ENCODE assay signal across 21 cellular contexts in genomic region chr13:21967871-21968270, GRCh38.
"Had no signal": no experiment of that assay in that cellular context is flagged by ENCODE, and none has a peak within 500 bp of the region (broad histone marks: within the 10 kb centered on the region; RNA-seq: fewer than 3 reads in every experiment).

No MANE protein-coding gene starts in this region.

- H3K4me3 Mint-ChIP-seq: mesothelial cell of epicardium; naive thymus-derived CD4-positive, alpha-beta T cell; nephron; neural progenitor cell; stimulated activated naive B cell treated with anti-CD40 and anti-IgM and Interleukin-4, amounts not matched to agents 10 μg/mL and 1 μg/mL and 100 μg/mL, for 72 hours; stimulated activated naive CD8-positive, alpha-beta T cell treated with anti-CD3 and anti-CD28 coated beads, Interleukin-15, Interleukin-2, amounts not matched to agents 100 ng/mL and 50 ng/mL, for 24 hours had no signal

- H3K27me3 Mint-ChIP-seq: progenitor cell of endocrine pancreas; stimulated activated naive B cell treated with anti-CD40 and anti-IgM and Interleukin-4, amounts not matched to agents 10 μg/mL and 1 μg/mL and 100 μg/mL, for 72 hours; stimulated activated naive CD8-positive, alpha-beta T cell treated with anti-CD3 and anti-CD28 coated beads, Interleukin-15, Interleukin-2, amounts not matched to agents 100 ng/mL and 50 ng/mL, for 24 hours had no signal

- H3K9me3 Mint-ChIP-seq: neural progenitor cell; stimulated activated naive CD8-positive, alpha-beta T cell treated with anti-CD3 and anti-CD28 coated beads, Interleukin-15, Interleukin-2, amounts not matched to agents 100 ng/mL and 50 ng/mL, for 24 hours had no signal

- DNase-seq: dorsolateral prefrontal cortex; effector CD4-positive, alpha-beta T cell; foreskin fibroblast; gastrocnemius medialis; heart left ventricle; hippocampal formation; left cardiac atrium; left lung; mesenchymal stem cell; naive thymus-derived CD4-positive, alpha-beta T cell; right lobe of liver; small intestine; stimulated activated CD4-positive, alpha-beta T cell treated with anti-CD3 and anti-CD28 coated beads, Interleukin-15, amount 100 ng/mL, for 24 hours; stimulated activated CD4-positive, alpha-beta T cell treated with anti-CD3 and anti-CD28 coated beads, Interleukin-2, amount 100 ng/mL, for 48 hours; stimulated activated naive B cell treated with anti-CD40 and anti-IgM and Interleukin-4, amounts not matched to agents 10 μg/mL and 1 μg/mL and 100 μg/mL, for 72 hours; upper lobe of left lung had no signal

- H3K4me1 Mint-ChIP-seq: nephron; neural progenitor cell; stimulated activated naive B cell treated with anti-CD40 and anti-IgM and Interleukin-4, amounts not matched to agents 10 μg/mL and 1 μg/mL and 100 μg/mL, for 72 hours had no signal

- ATAC-seq: gastrocnemius medialis; heart left ventricle; left cardiac atrium; left lung; naive thymus-derived CD4-positive, alpha-beta T cell; right lobe of liver; stimulated activated naive B cell treated with anti-CD40 and anti-IgM and Interleukin-4, amounts not matched to agents 10 μg/mL and 1 μg/mL and 100 μg/mL, for 72 hours had no signal

- H3K36me3 Mint-ChIP-seq: naive thymus-derived CD4-positive, alpha-beta T cell; neural progenitor cell; stimulated activated naive B cell treated with anti-CD40 and anti-IgM and Interleukin-4, amounts not matched to agents 10 μg/mL and 1 μg/mL and 100 μg/mL, for 72 hours had no signal

- H3K27ac Mint-ChIP-seq: mesothelial cell of epicardium; naive thymus-derived CD4-positive, alpha-beta T cell; nephron; neural progenitor cell; progenitor cell of endocrine pancreas; stimulated activated naive B cell treated with anti-CD40 and anti-IgM and Interleukin-4, amounts not matched to agents 10 μg/mL and 1 μg/mL and 100 μg/mL, for 72 hours; stimulated activated naive CD8-positive, alpha-beta T cell treated with anti-CD3 and anti-CD28 coated beads, Interleukin-15, Interleukin-2, amounts not matched to agents 100 ng/mL and 50 ng/mL, for 24 hours had no signal
